16 cellular contexts compared by ENCODE assay signal in genomic region chr4:84159767-84160166, GRCh38.
DNase-seq lines count a peak whose midpoint lies in the region; ATAC-seq and TF ChIP-seq lines count a peak whose summit lies in the region.
"Had no signal": no experiment of that assay in that cellular context is flagged by ENCODE, and none has a peak within 500 bp of the region (broad histone marks: within the 10 kb centered on the region; RNA-seq: fewer than 3 reads in every experiment).

No MANE protein-coding gene starts in this region.

- H3K27ac Mint-ChIP-seq in Caco-2 (ENCODE audit: unreplicated experiment) = no peak overlapping the region
- H3K27ac Mint-ChIP-seq: activated CD4-positive, alpha-beta T cell treated with anti-CD3 and anti-CD28 coated beads, Interleukin-2, amount 10 ng/mL, durations not matched to agents 7 days and 5 days; memory B cell had no signal

- CTCF ChIA-PET in Caco-2 (lab: Charles Lee) = no interaction called here
- CTCF ChIA-PET in HCT116 (lab: Charles Lee) = no interaction called here

- no peaks in the 10 kb centered on the region for H3K27me3 ChIP-seq in Caco-2 (replicated peaks; ENCODE audit: control insufficient read depth, insufficient read depth, low read length)
- H3K27me3 ChIP-seq in HCT116 (ENCODE audit: insufficient read depth, low read length) = peaks cover 8% of the 10 kb centered on the region; the same call in 1 of the 2 replicates
- H3K27me3 ChIP-seq: colonic mucosa had no signal

- no peak overlapping the region for H3K27ac ChIP-seq in HCT116 (ENCODE audit: low read depth, low read length)
- H3K27ac ChIP-seq: colonic mucosa, upper lobe of right lung had no signal

- no peak for TF ChIP-seq POLR2A in HCT116 (IDR thresholded peaks at IDR 0.05; ENCODE audit: borderline replicate concordance, extremely low read depth, insufficient read depth, insufficient read length)

- no peaks in the 10 kb centered on the region for H3K79me2 ChIP-seq in HCT116 (ENCODE audit: insufficient read depth, low read length)

- no peak overlapping the region for H2AFZ ChIP-seq in HCT116 (ENCODE audit: low read depth, low read length, poor library complexity, severe bottlenecking)

- H3K9me3 Mint-ChIP-seq in Caco-2 (ENCODE audit: unreplicated experiment) = no peaks in the 10 kb centered on the region
- H3K9me3 Mint-ChIP-seq: activated CD4-positive, alpha-beta T cell treated with anti-CD3 and anti-CD28 coated beads, Interleukin-2, amount 10 ng/mL, durations not matched to agents 7 days and 5 days; memory B cell had no signal

- H3K4me1 Mint-ChIP-seq in Caco-2 (ENCODE audit: low read depth, unreplicated experiment) = peaks cover 9% of the 10 kb centered on the region
- H3K4me1 Mint-ChIP-seq: activated CD4-positive, alpha-beta T cell treated with anti-CD3 and anti-CD28 coated beads, Interleukin-2, amount 10 ng/mL, durations not matched to agents 7 days and 5 days; memory B cell had no signal

- TF ChIP-seq CTCF in Caco-2 (IDR thresholded peaks at IDR 0.05; ENCODE audit: insufficient read depth in 1 of 2, low read depth in 1 of 2, low read length in 1 of 2, severe bottlenecking in 1 of 2, unreplicated experiment in 1 of 2) (peak in 1 of 2 experiments; percentile 50), HCT116 (IDR thresholded peaks at IDR 0.05 in 2 of 3, conservative IDR thresholded peaks at IDR 0.05 in 1 of 3; ENCODE audit: borderline replicate concordance in 1 of 3, insufficient read depth in 1 of 3, low read depth in 2 of 3, low read length in 2 of 3) (peak; percentile 8 to 50 (median 42); a peak in 4 of 6 replicates), astrocyte of the cerebellum (IDR thresholded peaks at IDR 0.05; ENCODE audit: low read depth, low read length, missing control alignments) (peak; percentile 24)

- TF ChIP-seq RAD21 in HCT116 (IDR thresholded peaks at IDR 0.05; ENCODE audit: low read depth) = peak; percentile 46

- no peak overlapping the region for H3K4me2 ChIP-seq in HCT116 (ENCODE audit: low read length)

- H3K9ac ChIP-seq in HCT116 (ENCODE audit: low read length) = no peak overlapping the region

- no peaks in the 10 kb centered on the region for H3K27me3 Mint-ChIP-seq in Caco-2 (ENCODE audit: insufficient read depth, unreplicated experiment)
- H3K27me3 Mint-ChIP-seq: memory B cell had no signal

- in situ Hi-C loops in astrocyte of the cerebellum (cut with HindIII; ENCODE audit: low sequenced_read_pairs) = no loop called here

- RAD21 ChIA-PET in HCT116 (lab: Charles Lee; ENCODE audit: low non-redundant PET in 1 of 2, low total read pairs in 2 of 2, uncharacterized antibody in 2 of 2, unreplicated experiment in 2 of 2) = no interaction called here

- peak; percentile 37 to 39 for DNase-seq in Caco-2
- DNase-seq in HCT116 (ENCODE audit: low read depth, low spot score) = peak; percentile 6
- DNase-seq in astrocyte of the cerebellum (ENCODE audit: low read depth) = no peak
- DNase-seq in islet precursor cell = peak; percentile 79
- DNase-seq in DMS114 treated with DMSO at 0.1 percent for 48 hours (lab: John Stamatoyannopoulos, UW; ENCODE audit: unreplicated experiment) = no peak
- no peak for DNase-seq in SKM-1 (lab: John Stamatoyannopoulos, UW; ENCODE audit: unreplicated experiment)
- DNase-seq: activated CD4-positive, alpha-beta T cell treated with anti-CD3 and anti-CD28 coated beads, Interleukin-2, amount 10 ng/mL, durations not matched to agents 7 days and 5 days; activated gamma-delta T cell treated with Interleukin-2 at 50 U/mL for 16 hours; colonic mucosa; COR-L47; NCI-H2171; SHP77 treated with DMSO at 0.1 percent for 48 hours; upper lobe of right lung had no signal

- H3K9me2 ChIP-seq in HCT116 (ENCODE audit: insufficient read depth) = no peaks in the 10 kb centered on the region

- no peak overlapping the region for H3K4me3 ChIP-seq in Caco-2 (ENCODE audit: low read depth, low read length)
- H3K4me3 ChIP-seq in HCT116 (replicated peaks in 1 of 2; ENCODE audit: low read depth in 1 of 2, low read length in 2 of 2) = no peak overlapping the region
- H3K4me3 ChIP-seq in astrocyte of the cerebellum (ENCODE audit: low read depth, low read length) = no peak overlapping the region
- H3K4me3 ChIP-seq: colonic mucosa, upper lobe of right lung had no signal

- BruUV-seq in Caco-2 (replicated peaks; lab: Mats Ljungman, UMichigan) = no TSS peak
- no TSS peak for BruUV-seq in HCT116 (replicated peaks; lab: Mats Ljungman, UMichigan)

- H3K4me1 ChIP-seq in Caco-2 = peaks cover 7% of the 10 kb centered on the region; the same call in 1 of the 2 replicates
- no peaks in the 10 kb centered on the region for H3K4me1 ChIP-seq in HCT116 (ENCODE audit: control insufficient read depth in 1 of 2, insufficient read depth in 2 of 2, low read length in 2 of 2)
- H3K4me1 ChIP-seq: colonic mucosa, upper lobe of right lung had no signal

- H3K9me3 ChIP-seq in Caco-2 (no peaks in the 10 kb centered on the region), HCT116 (ENCODE audit: control insufficient read depth in 1 of 2, insufficient read depth in 1 of 2, low read depth in 1 of 2, low read length in 2 of 2) (no peaks in the 10 kb centered on the region)
- H3K9me3 ChIP-seq: colonic mucosa, upper lobe of right lung had no signal

- H4K20me1 ChIP-seq in HCT116 (ENCODE audit: insufficient read depth) = no peaks in the 10 kb centered on the region

- ATAC-seq in HCT116 (peak; percentile 87), GM21447 (IDR thresholded peaks at IDR 0.05; ENCODE audit: unreplicated experiment) (no peak), HG02642 (IDR thresholded peaks at IDR 0.05; ENCODE audit: poor library complexity, unreplicated experiment) (no peak)
- ATAC-seq: upper lobe of right lung had no signal

- H3K4me3 Mint-ChIP-seq in Caco-2 (ENCODE audit: unreplicated experiment) = no peak overlapping the region
- H3K4me3 Mint-ChIP-seq: activated CD4-positive, alpha-beta T cell treated with anti-CD3 and anti-CD28 coated beads, Interleukin-2, amount 10 ng/mL, durations not matched to agents 7 days and 5 days; memory B cell had no signal

- no peaks in the 10 kb centered on the region for H3K36me3 Mint-ChIP-seq in Caco-2 (ENCODE audit: insufficient read depth, unreplicated experiment)
- H3K36me3 Mint-ChIP-seq: memory B cell had no signal

- intact Hi-C loops in Caco-2 (cut with micrococcal nuclease; ENCODE audit: unreplicated experiment) = loop anchor here (2.0 kb wide), 1 partner anchor 343 kb away; no protein-coding TSS in a partner anchor
- intact Hi-C loops in HCT116 (cut with micrococcal nuclease) = loop anchor here (10.0 kb wide), 1 partner anchor 345 kb away; no protein-coding TSS in a partner anchor

- H3K36me3 ChIP-seq in Caco-2 (ENCODE audit: control insufficient read depth, insufficient read depth, low read length) = no peaks in the 10 kb centered on the region
- H3K36me3 ChIP-seq in HCT116 (ENCODE audit: control insufficient read depth in 1 of 2, insufficient read depth in 2 of 2, low read length in 2 of 2) = no peaks in the 10 kb centered on the region
- H3K36me3 ChIP-seq: colonic mucosa, upper lobe of right lung had no signal

- POLR2A ChIA-PET in Caco-2 (lab: Charles Lee) (no interaction called here), HCT116 (lab: Charles Lee) (no interaction called here)

TF ChIP-seq in HCT116, 20 proteins besides CTCF, POLR2A, EP300 and RAD21 (continues in another document):
- no peak for TF ChIP-seq ZNF274 (IDR thresholded peaks at IDR 0.05; ENCODE audit: low read depth, low read length)
- no peak for TF ChIP-seq ATF3 (IDR thresholded peaks at IDR 0.05)
- no peak for TF ChIP-seq ELF1 (IDR thresholded peaks at IDR 0.05; ENCODE audit: borderline replicate concordance, low read depth)
- TF ChIP-seq FOSL1 (IDR thresholded peaks at IDR 0.05; ENCODE audit: low read depth) = no peak
- no peak for TF ChIP-seq JUND (IDR thresholded peaks at IDR 0.05)
- no peak for TF ChIP-seq SIN3A (IDR thresholded peaks at IDR 0.05; ENCODE audit: low read depth)
- no peak for TF ChIP-seq YY1 (IDR thresholded peaks at IDR 0.05; ENCODE audit: extremely low read depth, insufficient replicate concordance, low read depth, low read length)
- no peak for TF ChIP-seq REST (IDR thresholded peaks at IDR 0.05; ENCODE audit: low read depth)
- no peak for TF ChIP-seq TCF7L2 (IDR thresholded peaks at IDR 0.05; ENCODE audit: borderline replicate concordance, extremely low read depth, insufficient read depth, insufficient read length)

Comparison
In these comparisons a context has a peak if more than half of its experiments do, and no peak if none do; other contexts are left out.
1. DNase-seq: peak in Caco-2 (2 of 2), HCT116 (single experiment) and islet precursor cell (single experiment); none in astrocyte of the cerebellum (single experiment), DMS114 treated with DMSO at 0.1 percent for 48 hours (single experiment) and SKM-1 (single experiment).